28 cellular contexts compared by ENCODE assay signal in genomic region chr6:67966830-67967229, GRCh38.
"Had no signal": no experiment of that assay in that cellular context is flagged by ENCODE, and none has a peak within 500 bp of the region (broad histone marks: within the 10 kb centered on the region; RNA-seq: fewer than 3 reads in every experiment).

No MANE protein-coding gene starts in this region.

- H3K4me1 ChIP-seq: body of pancreas, esophagus muscularis mucosa, foreskin keratinocyte, gastrocnemius medialis, heart right ventricle had no signal

- H3K27me3 ChIP-seq: body of pancreas, esophagus muscularis mucosa, foreskin keratinocyte, gastrocnemius medialis, heart right ventricle, hepatocyte had no signal

- H3K4me1 Mint-ChIP-seq: activated CD4-positive, alpha-beta T cell treated with anti-CD3 and anti-CD28 coated beads for 36 hours; activated CD4-positive, alpha-beta T cell treated with anti-CD3 and anti-CD28 coated beads, Interleukin-2, amount 10 ng/mL, durations not matched to agents 24 days and 14 days; activated naive CD4-positive, alpha-beta T cell treated with anti-CD3 and anti-CD28 coated beads, Interleukin-2, amount 10 ng/mL, durations not matched to agents 7 days and 5 days; activated naive CD8-positive, alpha-beta T cell treated with anti-CD3 and anti-CD28 coated beads, Interleukin-2, amount 10 ng/mL, durations not matched to agents 7 days and 5 days had no signal

- H3K79me2 ChIP-seq: hepatocyte had no signal

- H3K9me3 ChIP-seq: body of pancreas, esophagus muscularis mucosa, gastrocnemius medialis, heart right ventricle had no signal

- H3K4me2 ChIP-seq: hepatocyte had no signal

- H3K27ac ChIP-seq: body of pancreas, esophagus muscularis mucosa, foreskin keratinocyte, gastrocnemius medialis, heart right ventricle, hepatocyte had no signal

- H3K27ac Mint-ChIP-seq: activated CD4-positive, alpha-beta memory T cell treated with anti-CD3 and anti-CD28 coated beads for 36 hours; activated CD4-positive, alpha-beta T cell treated with anti-CD3 and anti-CD28 coated beads for 36 hours; activated CD4-positive, alpha-beta T cell treated with anti-CD3 and anti-CD28 coated beads, Interleukin-2, amount 10 ng/mL, durations not matched to agents 24 days and 14 days; activated naive CD4-positive, alpha-beta T cell treated with anti-CD3 and anti-CD28 coated beads, Interleukin-2, amount 10 ng/mL, durations not matched to agents 7 days and 5 days; activated naive CD4-positive, alpha-beta T cell treated with anti-CD3 and anti-CD28 coated beads, Interleukin-2, amount 50 U/mL, for 72 hours; activated naive CD8-positive, alpha-beta T cell treated with anti-CD3 and anti-CD28 coated beads, Interleukin-2, amount 10 ng/mL, durations not matched to agents 7 days and 5 days; activated T-cell treated with anti-CD3 and anti-CD28 coated beads, Interleukin-2, amount 50 U/mL, for 24 hours; activated T-cell treated with anti-CD3 and anti-CD28 coated beads, Interleukin-2, amount 50 U/mL, for 72 hours; effector memory CD8-positive, alpha-beta T cell had no signal

- H3K27me3 Mint-ChIP-seq: activated CD4-positive, alpha-beta memory T cell treated with anti-CD3 and anti-CD28 coated beads for 36 hours; activated CD4-positive, alpha-beta T cell treated with anti-CD3 and anti-CD28 coated beads for 36 hours; activated CD4-positive, alpha-beta T cell treated with anti-CD3 and anti-CD28 coated beads, Interleukin-2, amount 10 ng/mL, durations not matched to agents 24 days and 14 days; activated naive CD4-positive, alpha-beta T cell treated with anti-CD3 and anti-CD28 coated beads, Interleukin-2, amount 10 ng/mL, durations not matched to agents 7 days and 5 days; activated naive CD8-positive, alpha-beta T cell treated with anti-CD3 and anti-CD28 coated beads, Interleukin-2, amount 10 ng/mL, durations not matched to agents 7 days and 5 days; activated T-cell treated with anti-CD3 and anti-CD28 coated beads, Interleukin-2, amount 50 U/mL, for 24 hours; effector memory CD8-positive, alpha-beta T cell had no signal

- H3K36me3 ChIP-seq: esophagus muscularis mucosa, gastrocnemius medialis, heart right ventricle had no signal

- H3K4me3 ChIP-seq: body of pancreas, esophagus muscularis mucosa, gastrocnemius medialis, heart right ventricle, hepatocyte had no signal

- H2AFZ ChIP-seq: hepatocyte had no signal

- DNase-seq: activated CD4-positive, alpha-beta memory T cell treated with anti-CD3 and anti-CD28 coated beads for 36 hours; activated CD4-positive, alpha-beta T cell treated with anti-CD3 and anti-CD28 coated beads for 36 hours; activated CD4-positive, alpha-beta T cell treated with anti-CD3 and anti-CD28 coated beads, Interleukin-2, amount 10 ng/mL, durations not matched to agents 24 days and 14 days; activated CD4-positive, CD25-positive, alpha-beta regulatory T cell; activated CD4-positive, CD25-positive, alpha-beta regulatory T cell treated with anti-CD3 and anti-CD28 coated beads, Interleukin-2, amount 50 U/mL, for 72 hours; activated CD8-positive, alpha-beta memory T cell treated with anti-CD3 and anti-CD28 coated beads, Interleukin-2, amount 50 U/mL, for 48 hours; activated gamma-delta T cell; activated naive CD4-positive, alpha-beta T cell; activated naive CD4-positive, alpha-beta T cell treated with anti-CD3 and anti-CD28 coated beads, Interleukin-2, amount 10 ng/mL, durations not matched to agents 7 days and 5 days; activated naive CD8-positive, alpha-beta T cell treated with anti-CD3 and anti-CD28 coated beads, Interleukin-2, amount 10 ng/mL, durations not matched to agents 7 days and 5 days; activated T-cell treated with anti-CD3 and anti-CD28 coated beads for 4 hours; activated T-cell treated with anti-CD3 and anti-CD28 coated beads, Interleukin-2, amount 50 U/mL, for 24 hours; activated T-cell treated with anti-CD3 and anti-CD28 coated beads, Interleukin-2, amount 50 U/mL, for 72 hours; anterior cingulate cortex; body of pancreas; caudate nucleus; cortex of kidney; dermis blood vessel endothelial cell; effector CD4-positive, alpha-beta T cell; effector memory CD8-positive, alpha-beta T cell; erythroblast; foreskin keratinocyte; gastrocnemius medialis; heart right ventricle; T-helper 2 cell had no signal

- ATAC-seq: activated CD4-positive, alpha-beta T cell treated with anti-CD3 and anti-CD28 coated beads for 36 hours; activated naive CD4-positive, alpha-beta T cell treated with anti-CD3 and anti-CD28 coated beads, Interleukin-2, amount 50 U/mL, for 72 hours; activated T-cell treated with anti-CD3 and anti-CD28 coated beads, Interleukin-2, amount 50 U/mL, for 72 hours; body of pancreas; effector memory CD8-positive, alpha-beta T cell; foreskin keratinocyte; gastrocnemius medialis; heart right ventricle had no signal

- H3K4me3 Mint-ChIP-seq: activated CD4-positive, alpha-beta memory T cell treated with anti-CD3 and anti-CD28 coated beads for 36 hours; activated CD4-positive, alpha-beta T cell treated with anti-CD3 and anti-CD28 coated beads for 36 hours; activated CD4-positive, alpha-beta T cell treated with anti-CD3 and anti-CD28 coated beads, Interleukin-2, amount 10 ng/mL, durations not matched to agents 24 days and 14 days; activated naive CD4-positive, alpha-beta T cell treated with anti-CD3 and anti-CD28 coated beads, Interleukin-2, amount 10 ng/mL, durations not matched to agents 7 days and 5 days; activated naive CD8-positive, alpha-beta T cell treated with anti-CD3 and anti-CD28 coated beads, Interleukin-2, amount 10 ng/mL, durations not matched to agents 7 days and 5 days; activated T-cell treated with anti-CD3 and anti-CD28 coated beads, Interleukin-2, amount 50 U/mL, for 24 hours; activated T-cell treated with anti-CD3 and anti-CD28 coated beads, Interleukin-2, amount 50 U/mL, for 72 hours; effector memory CD8-positive, alpha-beta T cell had no signal

- H3K9me3 Mint-ChIP-seq: activated CD4-positive, alpha-beta T cell treated with anti-CD3 and anti-CD28 coated beads, Interleukin-2, amount 10 ng/mL, durations not matched to agents 24 days and 14 days; activated naive CD4-positive, alpha-beta T cell treated with anti-CD3 and anti-CD28 coated beads, Interleukin-2, amount 50 U/mL, for 72 hours had no signal

- H3K36me3 Mint-ChIP-seq: activated CD4-positive, alpha-beta memory T cell treated with anti-CD3 and anti-CD28 coated beads for 36 hours; activated naive CD4-positive, alpha-beta T cell treated with anti-CD3 and anti-CD28 coated beads, Interleukin-2, amount 10 ng/mL, durations not matched to agents 7 days and 5 days; activated naive CD4-positive, alpha-beta T cell treated with anti-CD3 and anti-CD28 coated beads, Interleukin-2, amount 50 U/mL, for 72 hours; activated naive CD8-positive, alpha-beta T cell treated with anti-CD3 and anti-CD28 coated beads, Interleukin-2, amount 10 ng/mL, durations not matched to agents 7 days and 5 days had no signal
